Comparison of ENCODE assay signal across 10 cellular contexts in genomic region chr1:231919900-231920299, GRCh38.
A peak's percentile ranks its signal among the peaks of the same experiment; 100 is the strongest.
DNase-seq lines count a peak whose midpoint lies in the region; ATAC-seq and TF ChIP-seq lines count a peak whose summit lies in the region.
"Had no signal": no experiment of that assay in that cellular context is flagged by ENCODE, and none has a peak within 500 bp of the region (broad histone marks: within the 10 kb centered on the region; RNA-seq: fewer than 3 reads in every experiment).

No MANE protein-coding gene starts in this region.

- no peaks in the 10 kb centered on the region for H3K9me3 Mint-ChIP-seq in T-helper 2 cell treated with Interferon-gamma antibody and Interleukin-4, amounts not matched to agents 5 μg/mL and 100 μg/mL, for 36 hours

- peak overlapping the region; percentile 77 for H3K4me3 Mint-ChIP-seq in T-helper 2 cell treated with Interferon-gamma antibody and Interleukin-4, amounts not matched to agents 5 μg/mL and 100 μg/mL, for 36 hours

- H3K4me1 ChIP-seq in thoracic aorta (ENCODE audit: control insufficient read depth in 1 of 2, low read depth in 2 of 2): peaks cover 7 to 24% of the 10 kb centered on the region in 2 donors

- peaks cover 46% of the 10 kb centered on the region for H3K4me1 Mint-ChIP-seq in T-helper 2 cell treated with Interferon-gamma antibody and Interleukin-4, amounts not matched to agents 5 μg/mL and 100 μg/mL, for 36 hours (ENCODE audit: low read depth)

- H3K27ac ChIP-seq in thoracic aorta: no peak overlapping the region

- no peaks in the 10 kb centered on the region for H3K9me3 ChIP-seq in thoracic aorta

- intact Hi-C loops in left ventricle myocardium superior (cut with micrococcal nuclease): no loop called here

- ATAC-seq in left ventricle myocardium superior (peak; percentile 61), thoracic aorta (ENCODE audit: insufficient number of reproducible peaks, low FRiP score, low read depth) (no peak), HG03378 (IDR thresholded peaks at IDR 0.05; ENCODE audit: unreplicated experiment) (no peak)

- peaks cover 12% of the 10 kb centered on the region for H3K27me3 Mint-ChIP-seq in T-helper 2 cell treated with Interferon-gamma antibody and Interleukin-4, amounts not matched to agents 5 μg/mL and 100 μg/mL, for 36 hours (ENCODE audit: low read depth)

- peak; percentile 9 for DNase-seq in activated naive CD4-positive, alpha-beta T cell treated with Interleukin-2 at 50 U/mL for 16 hours
- no peak for DNase-seq in activated naive CD4-positive, alpha-beta T cell treated with anti-CD3 and anti-CD28 coated beads, Interleukin-2, amount 50 U/mL, for 16 hours
- no peak for DNase-seq in T-helper 2 cell treated with Interferon-gamma antibody and Interleukin-4, amounts not matched to agents 5 μg/mL and 100 μg/mL, for 36 hours (ENCODE audit: low spot score)
- DNase-seq in left ventricle myocardium superior (no peak), thoracic aorta (ENCODE audit: low spot score) (no peak), DMS79 (lab: John Stamatoyannopoulos, UW) (no peak), RKO (ENCODE audit: low spot score) (no peak)
- DNase-seq: foreskin melanocyte, NCI-H1105 treated with DMSO at 0.1 percent for 48 hours had no signal

- no peak for TF ChIP-seq CTCF in thoracic aorta (IDR thresholded peaks at IDR 0.05)

- H3K36me3 ChIP-seq in thoracic aorta: no peaks in the 10 kb centered on the region

- no peaks in the 10 kb centered on the region for H3K36me3 Mint-ChIP-seq in T-helper 2 cell treated with Interferon-gamma antibody and Interleukin-4, amounts not matched to agents 5 μg/mL and 100 μg/mL, for 36 hours (ENCODE audit: low read depth)

- no peak overlapping the region for H3K27ac Mint-ChIP-seq in T-helper 2 cell treated with Interferon-gamma antibody and Interleukin-4, amounts not matched to agents 5 μg/mL and 100 μg/mL, for 36 hours

- H3K27me3 ChIP-seq in thoracic aorta (replicated peaks; ENCODE audit: insufficient read depth): no peaks in the 10 kb centered on the region

- peak overlapping the region; percentile 32 for H3K4me3 ChIP-seq in thoracic aorta
